ENCODE assay signal across 20 cellular contexts in genomic region chr6:84350397-84350796, GRCh38.
"Had no signal": no experiment of that assay in that cellular context is flagged by ENCODE, and none has a peak within 500 bp of the region (broad histone marks: within the 10 kb centered on the region; RNA-seq: fewer than 3 reads in every experiment).

No MANE protein-coding gene starts in this region.

- H3K9me3 Mint-ChIP-seq: activated naive CD8-positive, alpha-beta T cell treated with anti-CD3 and anti-CD28 coated beads for 36 hours had no signal

- H3K4me3 ChIP-seq: body of pancreas, coronary artery, left lung, mucosa of descending colon, transverse colon, vagina had no signal

- H3K27ac ChIP-seq: body of pancreas, coronary artery, left lung, transverse colon, vagina had no signal

- H3K4me1 Mint-ChIP-seq: activated naive CD8-positive, alpha-beta T cell treated with anti-CD3 and anti-CD28 coated beads for 36 hours; natural killer cell; T-helper 17 cell had no signal

- H3K9me3 ChIP-seq: body of pancreas, left lung, mucosa of descending colon, transverse colon, vagina had no signal

- H3K27ac Mint-ChIP-seq: activated naive CD8-positive, alpha-beta T cell treated with anti-CD3 and anti-CD28 coated beads for 36 hours; natural killer cell; T-helper 17 cell had no signal

- H3K36me3 Mint-ChIP-seq: activated naive CD8-positive, alpha-beta T cell treated with anti-CD3 and anti-CD28 coated beads for 36 hours; natural killer cell had no signal

- H3K27me3 ChIP-seq: body of pancreas, left lung, transverse colon, vagina had no signal

- H3K4me3 Mint-ChIP-seq: activated naive CD8-positive, alpha-beta T cell treated with anti-CD3 and anti-CD28 coated beads for 36 hours; natural killer cell; T-helper 17 cell had no signal

- H3K36me3 ChIP-seq: left lung, transverse colon, vagina had no signal

- H3K27me3 Mint-ChIP-seq: activated naive CD8-positive, alpha-beta T cell treated with anti-CD3 and anti-CD28 coated beads for 36 hours; T-helper 17 cell had no signal

- H3K4me1 ChIP-seq: body of pancreas, left lung, transverse colon, vagina had no signal

- DNase-seq: activated CD4-positive, alpha-beta T cell treated with anti-CD3 and anti-CD28 coated beads, Interleukin-2, amount 50 U/mL, for 1 hour; activated CD4-positive, CD25-positive, alpha-beta regulatory T cell; activated CD8-positive, alpha-beta memory T cell treated with anti-CD3 and anti-CD28 coated beads for 24 hours; activated gamma-delta T cell treated with Interleukin-2 at 50 U/mL for 16 hours; activated naive CD8-positive, alpha-beta T cell treated with anti-CD3 and anti-CD28 coated beads for 36 hours; amygdala; body of pancreas; caudate nucleus; hippocampal formation; left lung; mucosa of descending colon; natural killer cell; small intestine; stimulated activated CD4-positive, alpha-beta T cell treated with anti-CD3 and anti-CD28 coated beads, Interleukin-4, amount 100 ng/mL, for 24 hours; stimulated activated naive CD4-positive, alpha-beta T cell; substantia nigra; T-helper 17 cell; transverse colon had no signal
